In the genomic region with DNA sequence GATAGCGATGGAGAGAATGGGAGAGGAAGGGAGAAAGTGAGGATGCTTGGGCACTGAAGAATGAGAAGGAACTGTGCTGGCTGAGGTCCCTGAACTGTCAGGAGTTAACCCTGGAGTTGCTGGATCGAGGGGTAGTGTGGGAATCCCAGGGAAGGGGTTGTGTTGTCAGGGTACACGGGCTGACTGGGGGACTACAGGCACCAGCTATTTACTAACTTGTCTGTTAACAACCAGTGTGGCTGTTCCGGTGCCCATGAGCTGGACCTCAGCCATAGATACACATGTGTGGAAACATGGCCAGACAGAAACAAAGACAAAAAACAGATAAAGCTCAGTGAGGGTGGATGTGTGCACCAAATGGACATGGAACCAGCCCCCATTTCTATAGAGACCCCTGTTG, we compare ENCODE assay signal across 17 cellular contexts. TPM values are rescaled to one million over a fixed set of nuclear protein-coding genes. Genes with fewer than 3 reads are reported as not detected.
DNase-seq lines count a peak whose midpoint lies in the region; ATAC-seq and TF ChIP-seq lines count a peak whose summit lies in the region.
"Had no signal": no experiment of that assay in that cellular context is flagged by ENCODE, and none has a peak within 500 bp of the region (broad histone marks: within the 10 kb centered on the region; RNA-seq: fewer than 3 reads in every experiment).

No MANE protein-coding gene starts in this region.

- H3K9me2 ChIP-seq in Karpas-422 (replicated peaks; ENCODE audit: insufficient read depth, low read length) (no peaks in the 10 kb centered on the region), MM.1S (replicated peaks; ENCODE audit: insufficient read depth, low read length) (no peaks in the 10 kb centered on the region)

- no peak overlapping the region for H2AFZ ChIP-seq in Karpas-422 (ENCODE audit: low read length)
- H2AFZ ChIP-seq in MM.1S (ENCODE audit: low read length), result no peak overlapping the region
- H2AFZ ChIP-seq: GM23248 had no signal

- H3K36me3 ChIP-seq in Karpas-422 (ENCODE audit: insufficient read depth, low read length) (no peaks in the 10 kb centered on the region), MM.1S (replicated peaks; ENCODE audit: insufficient read depth, low read length) (no peaks in the 10 kb centered on the region)
- H3K36me3 ChIP-seq: HAP-1 had no signal

- peak overlapping the region; percentile 58 for H3K4me2 ChIP-seq in Karpas-422 (ENCODE audit: low read depth, low read length, poor library complexity, severe bottlenecking)
- H3K4me2 ChIP-seq in MM.1S (ENCODE audit: low read depth, low read length), result no peak overlapping the region

- no peaks in the 10 kb centered on the region for H3F3A ChIP-seq in MM.1S (ENCODE audit: insufficient read depth, low read length)

- peaks cover 99% of the 10 kb centered on the region for H3K4me1 ChIP-seq in Karpas-422 (ENCODE audit: low read length)
- no peaks in the 10 kb centered on the region for H3K4me1 ChIP-seq in MM.1S (ENCODE audit: low read length)
- H3K4me1 ChIP-seq: Caco-2, HAP-1 had no signal

- ATAC-seq in sciatic nerve, result no peak

- intact Hi-C loops in sciatic nerve (cut with DNase I), result no loop called here

- DNase-seq in Karpas-422 (no peak), coronary artery (ENCODE audit: low spot score) (peak; percentile 36), islet precursor cell (peak; percentile 21), sciatic nerve (ENCODE audit: low spot score) (peak; percentile 17), medulla oblongata (ENCODE audit: extremely low spot score) (no peak), MM.1S (no peak), AG08395 (ENCODE audit: low spot score) (no peak)
- DNase-seq: ACHN; AML-193; CD4-positive, alpha-beta T cell; GDM1; GM23248 had no signal

- no peak for TF ChIP-seq CTCF in coronary artery (IDR thresholded peaks at IDR 0.05)
- TF ChIP-seq CTCF in MM.1S (IDR thresholded peaks at IDR 0.05; ENCODE audit: low read length), result no peak

- H4K20me1 ChIP-seq in Karpas-422 (ENCODE audit: insufficient read depth, low read depth, low read length) (no peaks in the 10 kb centered on the region), MM.1S (ENCODE audit: insufficient read depth, low read length) (no peaks in the 10 kb centered on the region)

- peaks cover 5% of the 10 kb centered on the region; the same call in 1 of the 2 replicates for H3K79me2 ChIP-seq in Karpas-422 (ENCODE audit: low read length)
- no peaks in the 10 kb centered on the region for H3K79me2 ChIP-seq in MM.1S (ENCODE audit: low read length)

- H3K27me3 ChIP-seq in Karpas-422 (ENCODE audit: low read length), result no peaks in the 10 kb centered on the region
- H3K27me3 ChIP-seq in MM.1S (replicated peaks; ENCODE audit: insufficient read depth, low read length), result no peaks in the 10 kb centered on the region

- no peaks in the 10 kb centered on the region for H3K9me3 ChIP-seq in Karpas-422 (ENCODE audit: low read length)
- H3K9me3 ChIP-seq in MM.1S (replicated peaks; ENCODE audit: insufficient read depth, low read length), result no peaks in the 10 kb centered on the region
- H3K9me3 ChIP-seq: Caco-2, HAP-1 had no signal

- H3K9ac ChIP-seq in Karpas-422 (ENCODE audit: low read length) (peak overlapping the region; percentile 38), MM.1S (ENCODE audit: low read length) (no peak overlapping the region)
- H3K9ac ChIP-seq: GM23248 had no signal

- H3K27ac ChIP-seq in Karpas-422 (ENCODE audit: low read length) (peak overlapping the region; percentile 100), coronary artery (no peak overlapping the region), MM.1S (ENCODE audit: low read length) (no peak overlapping the region)
- H3K27ac ChIP-seq: C4-2B, GM23248, HL-60 had no signal

- H3K4me3 ChIP-seq in Karpas-422 (ENCODE audit: low read length), result peak overlapping the region; percentile 38
- H3K4me3 ChIP-seq in coronary artery, result no peak overlapping the region
- H3K4me3 ChIP-seq in MM.1S (ENCODE audit: low read length), result no peak overlapping the region
- H3K4me3 ChIP-seq: GM23248, HAP-1 had no signal

RNA-seq across cellular contexts. Expression of a gene that starts 55.1 kb away (rescaled TPM):
- 6.4 and 8.1 TPM in 2 replicates for total RNA-seq in Karpas-422 (2014; rRNA removed; shearing (Covaris generic); ENCODE audit: low replicate concordance)
- 17.8 TPM for total RNA-seq in sciatic nerve
- total RNA-seq: HT1080 had no signal

Comparison
In these comparisons a context has a peak if more than half of its experiments do, and no peak if none do; other contexts are left out.
1. DNase-seq: peak in coronary artery (single experiment), islet precursor cell (single experiment) and sciatic nerve (single experiment); none in Karpas-422 (single experiment), medulla oblongata (single experiment), MM.1S (single experiment) and AG08395 (single experiment).